In genomic region chr6:109475625-109476024, GRCh38 we compare ENCODE assay signal across 26 cellular contexts.
DNase-seq lines count a peak whose midpoint lies in the region; ATAC-seq, FAIRE-seq and TF ChIP-seq lines count a peak whose summit lies in the region.
"Had no signal": no experiment of that assay in that cellular context is flagged by ENCODE, and none has a peak within 500 bp of the region (broad histone marks: within the 10 kb centered on the region; RNA-seq: fewer than 3 reads in every experiment).

No MANE protein-coding gene starts in this region.

- peaks cover 34% of the 10 kb centered on the region for H3K4me1 ChIP-seq in effector memory CD4-positive, alpha-beta T cell (ENCODE audit: control insufficient read depth, insufficient read depth, low read length, poor library complexity, severe bottlenecking)
- H3K4me1 ChIP-seq: BE2C, colonic mucosa had no signal

- peaks cover 85% of the 10 kb centered on the region for H3K4me1 Mint-ChIP-seq in activated T-cell treated with anti-CD3 and anti-CD28 coated beads, Interleukin-2, amount 50 U/mL, for 24 hours (ENCODE audit: low read depth)

- H3K4me3 Mint-ChIP-seq in activated T-cell treated with anti-CD3 and anti-CD28 coated beads, Interleukin-2, amount 50 U/mL, for 24 hours: no peak overlapping the region
- H3K4me3 Mint-ChIP-seq: activated CD8-positive, alpha-beta T cell treated with anti-CD3 and anti-CD28 coated beads for 36 hours; activated T-helper 1 cell treated with anti-CD3 and anti-CD28 coated beads, Interleukin-12 subunit alpha, Interleukin-12 subunit beta, Interleukin-2, Interleukin-4 antibody, amounts not matched to agents 30 ng/mL and 10 ng/mL and 1 ng/mL, durations not matched to agents 14 hours and 24 hours and 36 hours; neural progenitor cell had no signal

- H3K9me3 Mint-ChIP-seq in activated T-cell treated with anti-CD3 and anti-CD28 coated beads, Interleukin-2, amount 50 U/mL, for 24 hours: no peaks in the 10 kb centered on the region
- H3K9me3 Mint-ChIP-seq: activated CD8-positive, alpha-beta T cell treated with anti-CD3 and anti-CD28 coated beads for 36 hours; activated T-helper 1 cell treated with anti-CD3 and anti-CD28 coated beads, Interleukin-12 subunit alpha, Interleukin-12 subunit beta, Interleukin-2, Interleukin-4 antibody, amounts not matched to agents 30 ng/mL and 10 ng/mL and 1 ng/mL, durations not matched to agents 14 hours and 24 hours and 36 hours; neural progenitor cell had no signal

- no peak for DNase-seq in activated T-cell treated with anti-CD3 and anti-CD28 coated beads, Interleukin-2, amount 50 U/mL, for 24 hours
- DNase-seq in activated T-cell treated with anti-CD3 and anti-CD28 coated beads, Interleukin-2, amount 50 U/mL, for 48 hours: no peak
- DNase-seq in LNCaP clone FGC (ENCODE audit: low read depth): peak; percentile 51
- DNase-seq in effector memory CD4-positive, alpha-beta T cell: no peak
- no peak for DNase-seq in urothelium cell line (ENCODE audit: low spot score)
- DNase-seq: activated CD8-positive, alpha-beta T cell treated with anti-CD3 and anti-CD28 coated beads for 36 hours; adrenal gland; BE2C; Calu3; colonic mucosa; hypothalamus; KBM-7; NCI-H146; NCI-H2171; NCI-H524; stimulated activated CD8-positive, alpha-beta memory T cell treated with anti-CD3 and anti-CD28 coated beads, Interleukin-4, amount 100 ng/mL, for 48 hours had no signal

- H3K36me3 Mint-ChIP-seq in activated T-cell treated with anti-CD3 and anti-CD28 coated beads, Interleukin-2, amount 50 U/mL, for 24 hours (ENCODE audit: low read depth): peaks cover 98% of the 10 kb centered on the region

- TF ChIP-seq CTCF in LNCaP clone FGC (IDR thresholded peaks at IDR 0.05; ENCODE audit: control insufficient read depth, extremely low read depth, insufficient read depth): no peak

- no peaks in the 10 kb centered on the region for H3K27me3 ChIP-seq in effector memory CD4-positive, alpha-beta T cell (replicated peaks; ENCODE audit: control insufficient read depth, insufficient read depth, low read length, poor library complexity, severe bottlenecking)
- H3K27me3 ChIP-seq: adrenal gland, BE2C, colonic mucosa, gastroesophageal sphincter, neural progenitor cell had no signal

- no peaks in the 10 kb centered on the region for H3K9me3 ChIP-seq in effector memory CD4-positive, alpha-beta T cell (ENCODE audit: control insufficient read depth, low read length)
- H3K9me3 ChIP-seq: adrenal gland, BE2C, colonic mucosa, gastroesophageal sphincter had no signal

- no peak overlapping the region for H3K4me3 ChIP-seq in LNCaP clone FGC (ENCODE audit: low read depth, low read length)
- no peak overlapping the region for H3K4me3 ChIP-seq in effector memory CD4-positive, alpha-beta T cell (ENCODE audit: insufficient read depth, low read depth, low read length, poor library complexity, severe bottlenecking)
- H3K4me3 ChIP-seq: adrenal gland, colonic mucosa, gastroesophageal sphincter, lung, neural progenitor cell had no signal

- H3K36me3 ChIP-seq in effector memory CD4-positive, alpha-beta T cell (ENCODE audit: control insufficient read depth, insufficient read depth, low read length): peaks cover 54% of the 10 kb centered on the region

- ATAC-seq in GM18498 (IDR thresholded peaks at IDR 0.05; ENCODE audit: unreplicated experiment): no peak
- ATAC-seq: gastroesophageal sphincter, HCT116 had no signal

- H3K27ac ChIP-seq in effector memory CD4-positive, alpha-beta T cell (ENCODE audit: insufficient read depth, low read length, poor library complexity, severe bottlenecking): peak overlapping the region; percentile 34
- H3K27ac ChIP-seq: adrenal gland, colonic mucosa, gastroesophageal sphincter, neural progenitor cell had no signal

- peak overlapping the region; percentile 88 for H3K27ac Mint-ChIP-seq in activated T-cell treated with anti-CD3 and anti-CD28 coated beads, Interleukin-2, amount 50 U/mL, for 24 hours
- H3K27ac Mint-ChIP-seq: neural progenitor cell had no signal

- no peaks in the 10 kb centered on the region for H3K27me3 Mint-ChIP-seq in activated T-cell treated with anti-CD3 and anti-CD28 coated beads, Interleukin-2, amount 50 U/mL, for 24 hours
- H3K27me3 Mint-ChIP-seq: activated CD8-positive, alpha-beta T cell treated with anti-CD3 and anti-CD28 coated beads for 36 hours had no signal

- no peak for FAIRE-seq in urothelium cell line (lab: Jason Lieb, UNC)
- FAIRE-seq: A204.1, bronchial epithelial cell, GM12892, islet of Langerhans had no signal
